ENCODE assay signal across 8 cellular contexts in genomic region chr12:6828671-6829531, GRCh38. TPM values are rescaled to one million over a fixed set of nuclear protein-coding genes. Genes with fewer than 3 reads are reported as not detected.
A peak's percentile ranks its signal among the peaks of the same experiment; 100 is the strongest.
DNase-seq lines count a peak whose midpoint lies in the region; ATAC-seq and FAIRE-seq lines count a peak whose summit lies in the region.

No MANE protein-coding gene starts in this region.

- H3K27ac Mint-ChIP-seq in naive thymus-derived CD8-positive, alpha-beta T cell: peak overlapping the region; percentile 15 to 95 (median 80)

- H3K27me3 Mint-ChIP-seq in naive thymus-derived CD8-positive, alpha-beta T cell: peaks cover 14 to 49% (median 38%) of the 10 kb centered on the region in 5 donors

- H3K4me3 Mint-ChIP-seq in naive thymus-derived CD8-positive, alpha-beta T cell: peak overlapping the region; percentile 82 to 95 (median 89)

- ATAC-seq in esophagus mucosa: peak; percentile 4
- ATAC-seq in naive thymus-derived CD8-positive, alpha-beta T cell: peak; percentile 78
- ATAC-seq in GM21515 (IDR thresholded peaks at IDR 0.05; ENCODE audit: unreplicated experiment): no peak
- no peak for ATAC-seq in GM18867 (IDR thresholded peaks at IDR 0.05; ENCODE audit: unreplicated experiment)

- POLR2A ChIA-PET in naive thymus-derived CD8-positive, alpha-beta T cell (lab: Charles Lee): interaction anchor here (0.6 to 4.1 kb wide), 14 partner anchors 9 to 198 kb away, joined by 3 to 21 read pairs (median 4); partner anchors contain the start of genes CDCA3, COPS7A, MLF2 and SPSB2

- no peaks in the 10 kb centered on the region for H3K9me3 Mint-ChIP-seq in naive thymus-derived CD8-positive, alpha-beta T cell

- DNase-seq in EH (ENCODE audit: low read depth): peak; percentile 67
- peak; percentile 19 for DNase-seq in NCI-H128 (lab: John Stamatoyannopoulos, UW; ENCODE audit: unreplicated experiment)
- peak; percentile 69 for DNase-seq in activated T-cell treated with anti-CD3 and anti-CD28 coated beads, Interleukin-2, amount 50 U/mL, for 1 hour
- peak in 7 of 10 donors; percentile 22 to 63 (median 46) for DNase-seq in naive thymus-derived CD8-positive, alpha-beta T cell
- peak; percentile 64 for DNase-seq in urothelium cell line (ENCODE audit: low spot score)

- peaks cover 0 to 4% (median 0%) of the 10 kb centered on the region in 3 donors for H3K36me3 Mint-ChIP-seq in naive thymus-derived CD8-positive, alpha-beta T cell

- FAIRE-seq in urothelium cell line (lab: Jason Lieb, UNC): peak; percentile 74

- peaks cover 15 to 31% (median 19%) of the 10 kb centered on the region in 4 donors for H3K4me1 Mint-ChIP-seq in naive thymus-derived CD8-positive, alpha-beta T cell

RNA-seq across cellular contexts. Expression of gene P3H3, which starts 0.7 kb away (rescaled TPM):
- 1.7 TPM for total RNA-seq in esophagus mucosa
- 1 to 10 TPM; 8.6 to 9.7 TPM for total RNA-seq in naive thymus-derived CD8-positive, alpha-beta T cell
- polyA plus RNA-seq in naive thymus-derived CD8-positive, alpha-beta T cell: under 1 TPM; 0.42 to 0.73 (median 0.67) TPM

RNA-seq across cellular contexts. Expression of gene GPR162, which starts 7.3 kb away (rescaled TPM):
- 0.76 TPM for total RNA-seq in esophagus mucosa
- not detected for total RNA-seq in naive thymus-derived CD8-positive, alpha-beta T cell
- polyA plus RNA-seq in naive thymus-derived CD8-positive, alpha-beta T cell: not detected

RNA-seq across cellular contexts. Expression of gene GNB3, which starts 11.8 kb away (rescaled TPM):
- total RNA-seq in esophagus mucosa: not detected
- 1 to 10 TPM; 3.8 to 5.6 TPM for total RNA-seq in naive thymus-derived CD8-positive, alpha-beta T cell
- polyA plus RNA-seq in naive thymus-derived CD8-positive, alpha-beta T cell: not detected

RNA-seq across cellular contexts. Expression of gene CDCA3, which starts 22.2 kb away (rescaled TPM):
- 13.9 TPM for total RNA-seq in esophagus mucosa
- total RNA-seq in naive thymus-derived CD8-positive, alpha-beta T cell: 1 to 10 TPM; 2.6 to 2.7 TPM
- 1 to 10 TPM in 1 of 3 donors, under 1 TPM in 1, not detected in 1; 0.50 to 1.4 TPM for polyA plus RNA-seq in naive thymus-derived CD8-positive, alpha-beta T cell

RNA-seq across cellular contexts. Expression of gene USP5, which starts 23.0 kb away (rescaled TPM):
- total RNA-seq in esophagus mucosa: 91.1 TPM
- total RNA-seq in naive thymus-derived CD8-positive, alpha-beta T cell: 10 to 100 TPM; 72.7 to 78.9 TPM
- 10 to 100 TPM; 55.3 to 69.2 (median 56.7) TPM for polyA plus RNA-seq in naive thymus-derived CD8-positive, alpha-beta T cell

Comparison
In these comparisons a context has a peak if more than half of its experiments do, and no peak if none do; other contexts are left out.
1. DNase-seq: peak in every context shown above with its lines; median percentile 69 in activated T-cell treated with anti-CD3 and anti-CD28 coated beads, Interleukin-2, amount 50 U/mL, for 1 hour; 67 in EH; 64 in urothelium cell line; 46 in naive thymus-derived CD8-positive, alpha-beta T cell; 19 in NCI-H128.
2. ATAC-seq: peak in esophagus mucosa (single experiment) and naive thymus-derived CD8-positive, alpha-beta T cell (2 of 2); none in GM21515 (single experiment) and GM18867 (single experiment).